8 cellular contexts compared by ENCODE assay signal in genomic region chr4:26857278-26858034, GRCh38. TPM values are rescaled to one million over a fixed set of nuclear protein-coding genes. Genes with fewer than 3 reads are reported as not detected.
DNase-seq lines count a peak whose midpoint lies in the region; ATAC-seq lines count a peak whose summit lies in the region.

No MANE protein-coding gene starts in this region.

- H3K56ac ChIP-seq in mesendoderm (ENCODE audit: low read length), result peak overlapping the region; percentile 92

- WGBS in mesendoderm (ENCODE audit: extremely low coverage, insufficient coverage, low lambda C conversion rate), result no CpG with 5 or more reads among the region's 65 CpGs

- peaks cover 9% of the 10 kb centered on the region for H3K4me1 ChIP-seq in mesendoderm (ENCODE audit: control insufficient read depth, low read depth, low read length)

- H4K8ac ChIP-seq in mesendoderm (ENCODE audit: low read depth, low read length), result no peak overlapping the region

- ATAC-seq in GM19468 (IDR thresholded peaks at IDR 0.05; ENCODE audit: extremely low read depth, unreplicated experiment), result peak; percentile 46
- ATAC-seq in effector memory CD8-positive, alpha-beta T cell (replicated peaks), result peak; percentile 62

- H3K4me3 ChIP-seq in mesendoderm (ENCODE audit: low read length), result peak overlapping the region; percentile 78

- peaks cover 34 to 35% of the 10 kb centered on the region in 2 donors for H3K4me1 Mint-ChIP-seq in effector memory CD8-positive, alpha-beta T cell (ENCODE audit: low read depth in 2 of 2)

- peak; percentile 51 for DNase-seq in COLO829 (ENCODE audit: low spot score)
- DNase-seq in HPDE6-E6E7 (ENCODE audit: extremely low spot score), result peak; percentile 72
- peak; percentile 61 for DNase-seq in NK-92 (lab: John Stamatoyannopoulos, UW; ENCODE audit: unreplicated experiment)
- DNase-seq in activated CD8-positive, alpha-beta memory T cell treated with anti-CD3 and anti-CD28 coated beads for 48 hours (ENCODE audit: low read depth in 2 of 3, low spot score in 2 of 3), result peak; percentile 69 to 92 (median 76)
- DNase-seq in effector memory CD8-positive, alpha-beta T cell, result peak; percentile 94 to 97 (median 95)
- peak; percentile 84 for DNase-seq in mesendoderm
- peak; percentile 82 for DNase-seq in stimulated activated CD8-positive, alpha-beta memory T cell treated with anti-CD3 and anti-CD28 coated beads, Interleukin-12 subunit alpha, Interleukin-12 subunit beta, amount 100 ng/mL, for 24 hours (ENCODE audit: extremely low read depth)

- peak overlapping the region; percentile 93 for H3K4me2 ChIP-seq in mesendoderm (ENCODE audit: low read length)

- peak overlapping the region; percentile 27 for H3K27ac ChIP-seq in mesendoderm (ENCODE audit: low read depth, low read length)

- no peak overlapping the region for H3K23ac ChIP-seq in mesendoderm (ENCODE audit: low read length)

- no peak overlapping the region for H4K5ac ChIP-seq in mesendoderm (ENCODE audit: low read length)

- no peak overlapping the region for H2BK120ac ChIP-seq in mesendoderm (ENCODE audit: low read depth, low read length)

- H3K27ac Mint-ChIP-seq in effector memory CD8-positive, alpha-beta T cell, result peak overlapping the region; percentile 97 to 98

- H3K36me3 Mint-ChIP-seq in effector memory CD8-positive, alpha-beta T cell (ENCODE audit: insufficient read depth), result peaks cover 32% of the 10 kb centered on the region

- H3K4me3 Mint-ChIP-seq in effector memory CD8-positive, alpha-beta T cell, result peak overlapping the region; percentile 84 to 97

- no peaks in the 10 kb centered on the region for H3K27me3 ChIP-seq in mesendoderm (ENCODE audit: insufficient read depth, low read length, poor library complexity)

- no peaks in the 10 kb centered on the region for H3K79me1 ChIP-seq in mesendoderm (ENCODE audit: low read length)

- no peak overlapping the region for H2AK5ac ChIP-seq in mesendoderm (ENCODE audit: low read length)

- H2BK5ac ChIP-seq in mesendoderm (ENCODE audit: low read length), result peak overlapping the region; percentile 32

- no peak overlapping the region for H3K4ac ChIP-seq in mesendoderm (ENCODE audit: low read depth, low read length)

- H3K9ac ChIP-seq in mesendoderm (ENCODE audit: low read length), result peak overlapping the region; percentile 84

- no peaks in the 10 kb centered on the region for H3K9me3 Mint-ChIP-seq in effector memory CD8-positive, alpha-beta T cell

- H3K36me3 ChIP-seq in mesendoderm (ENCODE audit: control insufficient read depth, insufficient read depth, low read length), result no peaks in the 10 kb centered on the region

- H2BK15ac ChIP-seq in mesendoderm (replicated peaks; ENCODE audit: low read depth), result no peak overlapping the region

- H3K27me3 Mint-ChIP-seq in effector memory CD8-positive, alpha-beta T cell, result no peaks in the 10 kb centered on the region

- peaks cover 5% of the 10 kb centered on the region for H3K79me2 ChIP-seq in mesendoderm (ENCODE audit: control insufficient read depth, insufficient read depth, low read length)

- H3K18ac ChIP-seq in mesendoderm (ENCODE audit: low read length), result peak overlapping the region; percentile 81

RNA-seq across cellular contexts. Expression of gene STIM2, which starts 3.2 kb away (rescaled TPM):
- polyA plus RNA-seq in mesendoderm (2013, experiment 1 of 2), result 23.9 TPM
- polyA plus RNA-seq in mesendoderm (2013, experiment 2 of 2), result 22.4 TPM

Comparison
In these comparisons a context has a peak if more than half of its experiments do, and no peak if none do; other contexts are left out.
1. Peak in every context shown above with its lines: DNase-seq, ATAC-seq, H3K4me3 ChIP-seq and H3K27ac ChIP-seq.